8 cellular contexts compared by ENCODE assay signal in the genomic region with DNA sequence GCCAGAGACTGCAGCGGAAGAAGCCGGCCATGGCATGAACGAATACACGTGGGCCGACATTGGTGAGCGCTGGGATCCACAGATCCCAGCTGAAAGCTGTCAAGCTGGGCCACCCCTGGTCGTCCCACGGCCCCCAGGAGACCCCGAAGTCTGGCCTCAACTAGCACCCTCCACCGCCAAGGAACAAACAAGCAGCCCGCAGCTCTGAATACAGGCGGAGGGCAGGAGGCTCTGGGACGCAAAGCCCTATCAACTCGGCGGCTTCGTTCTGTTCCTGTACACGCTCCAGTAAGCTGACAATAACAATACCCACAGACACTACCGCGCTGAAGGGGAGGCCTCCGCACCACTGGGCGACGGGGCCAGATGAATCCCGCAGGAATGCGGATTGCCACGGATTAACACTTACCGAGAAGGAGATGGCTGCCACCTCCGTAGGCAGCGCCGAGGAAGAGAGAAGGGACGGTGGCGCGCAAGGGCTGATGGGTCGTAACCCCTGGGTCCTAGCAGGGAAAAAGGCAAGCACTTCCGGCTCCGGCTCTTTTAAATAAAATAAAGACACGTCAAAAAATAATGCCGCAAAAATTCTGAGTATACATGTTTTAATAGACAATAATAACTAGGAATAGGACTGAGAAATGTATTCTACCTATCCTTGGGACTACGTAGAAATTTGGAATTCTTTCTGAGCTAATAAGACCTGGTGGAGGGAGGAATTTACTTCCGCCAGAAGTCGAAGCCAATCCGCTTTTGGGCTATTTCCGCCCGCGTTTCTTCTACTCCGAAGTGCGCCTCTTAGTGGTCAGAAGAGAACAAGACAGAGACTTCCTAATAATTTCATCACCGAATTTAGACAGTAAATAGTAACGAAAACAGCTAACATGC. TPM values are rescaled to one million over a fixed set of nuclear protein-coding genes. Genes with fewer than 3 reads are reported as not detected.
DNase-seq lines count a peak whose midpoint lies in the region; ATAC-seq and TF ChIP-seq lines count a peak whose summit lies in the region.

A gene (minus strand): TSS at position 481 of the 885 bp plus-strand sequence. CDS start 1,328 bp downstream, outside the sequence.

- ATAC-seq in DND-41 (ENCODE audit: insufficient read depth, low read depth), result peak; percentile 85
- ATAC-seq in GM21786 (IDR thresholded peaks at IDR 0.05; ENCODE audit: unreplicated experiment), result peak; percentile 85

- peak; percentile 89 for TF ChIP-seq CTCF in DND-41 (IDR thresholded peaks at IDR 0.05; ENCODE audit: borderline replicate concordance, extremely low read depth, low read length, poor library complexity, severe bottlenecking)
- peak; percentile 81 to 93 (median 84) for TF ChIP-seq CTCF in Peyer's patch (IDR thresholded peaks at IDR 0.05)
- TF ChIP-seq CTCF in esophagus squamous epithelium (IDR thresholded peaks at IDR 0.05), result peak; percentile 73 to 93 (median 84)

- H2AFZ ChIP-seq in DND-41 (ENCODE audit: low read depth, low read length), result peak within 1 kb of the TSS; percentile 93

- intact Hi-C loops in esophagus squamous epithelium (cut with DNase I), result loop anchor here (10.0 kb wide), 1 partner anchor 137 kb away; no protein-coding TSS in a partner anchor

- H3K4me1 ChIP-seq in DND-41 (ENCODE audit: insufficient read depth, low read length) (peaks cover 50% of the 10 kb centered on the region), Peyer's patch (peaks cover 0 to 32% (median 4%) of the 10 kb centered on the region in 4 donors), esophagus squamous epithelium (peaks cover 18 to 43% (median 32%) of the 10 kb centered on the region in 3 donors)

- H4K20me1 ChIP-seq in DND-41 (ENCODE audit: insufficient read depth, low read length), result peaks cover 49% of the 10 kb centered on the region

- H3K36me3 ChIP-seq in DND-41 (ENCODE audit: insufficient read depth, low read length) (peaks cover 50% of the 10 kb centered on the region), KOPT-K1 (ENCODE audit: insufficient read depth, low read length) (peaks cover 45% of the 10 kb centered on the region), Peyer's patch (peaks cover 0 to 34% (median 0%) of the 10 kb centered on the region in 3 donors), esophagus squamous epithelium (peaks cover 13 to 39% (median 20%) of the 10 kb centered on the region in 3 donors)

- no peaks in the 10 kb centered on the region for H3K9me3 ChIP-seq in DND-41 (ENCODE audit: insufficient read depth, low read length, severe bottlenecking)
- H3K9me3 ChIP-seq in KOPT-K1 (ENCODE audit: insufficient read depth, low read length, poor library complexity, severe bottlenecking), result no peaks in the 10 kb centered on the region
- no peaks in the 10 kb centered on the region for H3K9me3 ChIP-seq in Peyer's patch
- H3K9me3 ChIP-seq in esophagus squamous epithelium, result no peaks in the 10 kb centered on the region

- peak within 1 kb of the TSS; percentile 82 for H3K4me2 ChIP-seq in DND-41 (ENCODE audit: insufficient read depth, low read length)

- H3K9ac ChIP-seq in DND-41 (ENCODE audit: low read depth, low read length), result peak within 1 kb of the TSS; percentile 91

- H3K27me3 ChIP-seq in DND-41 (ENCODE audit: insufficient read depth, low read length, poor library complexity) (no peaks in the 10 kb centered on the region), Peyer's patch (no peaks in the 10 kb centered on the region), esophagus squamous epithelium (no peaks in the 10 kb centered on the region)

- TF ChIP-seq POLR2A in Peyer's patch (IDR thresholded peaks at IDR 0.05), result peak; percentile 79
- peak in 3 of 4 donors; percentile 82 to 86 (median 83) for TF ChIP-seq POLR2A in esophagus squamous epithelium (IDR thresholded peaks at IDR 0.05)

- 0% methylated on average over 24 to 30 of the region's 48 CpGs for WGBS in esophagus squamous epithelium, 2 donors

- H3K27ac ChIP-seq in DND-41 (ENCODE audit: low read length) (peak within 1 kb of the TSS; percentile 92), KOPT-K1 (ENCODE audit: low read depth, low read length, poor library complexity, severe bottlenecking) (peak within 1 kb of the TSS; percentile 74), Peyer's patch (peak within 1 kb of the TSS; percentile 85 to 93 (median 91)), esophagus squamous epithelium (peak within 1 kb of the TSS; percentile 89 to 97 (median 92))

- H3K4me3 ChIP-seq in DND-41 (ENCODE audit: low read depth in 1 of 2, low read length in 2 of 2), result peak within 1 kb of the TSS; percentile 80 to 94
- peak within 1 kb of the TSS; percentile 68 to 97 (median 71) for H3K4me3 ChIP-seq in Peyer's patch
- H3K4me3 ChIP-seq in esophagus squamous epithelium, result peak within 1 kb of the TSS; percentile 66 to 96 (median 88)

- DNase-seq in DND-41, result peak; percentile 88
- peak; percentile 87 to 95 (median 88) for DNase-seq in Peyer's patch
- DNase-seq in activated T-cell treated with anti-CD3 and anti-CD28 coated beads, Interleukin-2, amount 50 U/mL, for 48 hours, result peak; percentile 88 to 89
- peak; percentile 39 for DNase-seq in esophagus squamous epithelium (lab: John Stamatoyannopoulos, UW)
- peak; percentile 96 for DNase-seq in myocyte (ENCODE audit: low read depth)
- DNase-seq in stimulated activated CD8-positive, alpha-beta memory T cell treated with anti-CD3 and anti-CD28 coated beads, Interleukin-7, amount 100 ng/mL, for 48 hours (ENCODE audit: extremely low read depth in 1 of 2, low read depth in 1 of 2), result peak; percentile 55 to 73

- H3K79me2 ChIP-seq in DND-41 (ENCODE audit: insufficient read depth, low read length), result peaks cover 50% of the 10 kb centered on the region

RNA-seq across cellular contexts. Expression of the gene that starts here (rescaled TPM):
- total RNA-seq in Peyer's patch, result 100 to 1,000 TPM; 258 to 541 (median 430) TPM
- 100 to 1,000 TPM; 657 to 937 (median 873) TPM for total RNA-seq in esophagus squamous epithelium
- total RNA-seq in myocyte, result 456 and 1,124 TPM in 2 replicates
- polyA plus RNA-seq in myocyte (2012), result 1,975 TPM

Comparison
In these comparisons a context has a peak if more than half of its experiments do, and no peak if none do; other contexts are left out.
1. Peak in every context shown above with its lines: DNase-seq, ATAC-seq, H3K4me3 ChIP-seq and H3K27ac ChIP-seq.
2. DNase-seq: peak in every context shown above with its lines; median percentile 96 in myocyte; 88 in activated T-cell treated with anti-CD3 and anti-CD28 coated beads, Interleukin-2, amount 50 U/mL, for 48 hours; 88 in DND-41; 88 in Peyer's patch; 64 in stimulated activated CD8-positive, alpha-beta memory T cell treated with anti-CD3 and anti-CD28 coated beads, Interleukin-7, amount 100 ng/mL, for 48 hours; 39 in esophagus squamous epithelium.